ENCODE assay signal across 26 cellular contexts in the genomic region with DNA sequence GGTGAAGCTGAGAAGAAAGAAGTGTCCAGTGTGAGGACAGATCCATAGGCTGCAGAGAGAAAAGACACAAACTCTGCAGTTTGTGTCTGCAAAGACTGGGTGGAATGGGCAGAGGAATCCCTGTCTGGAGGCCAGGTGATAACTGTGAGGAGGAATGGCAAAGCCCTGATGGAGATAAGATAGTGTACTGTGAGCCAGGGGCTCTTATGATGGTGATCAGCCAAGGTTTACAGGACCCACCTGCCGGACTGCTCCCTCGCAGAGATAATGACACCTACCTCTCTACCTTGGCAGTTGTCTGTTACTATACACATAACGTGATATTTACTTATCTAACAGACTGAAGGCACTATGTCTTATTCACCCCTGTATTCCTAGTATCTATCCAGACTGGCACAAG.
"Had no signal": no experiment of that assay in that cellular context is flagged by ENCODE, and none has a peak within 500 bp of the region (broad histone marks: within the 10 kb centered on the region; RNA-seq: fewer than 3 reads in every experiment).

No MANE protein-coding gene starts in this region.

- H3K9me3 ChIP-seq: ascending aorta had no signal

- H3K36me3 ChIP-seq: ascending aorta, cardiac muscle cell had no signal

- H3K4me1 Mint-ChIP-seq: activated CD4-positive, alpha-beta T cell treated with anti-CD3 and anti-CD28 coated beads, Interleukin-2, amount 10 ng/mL, durations not matched to agents 24 days and 14 days; activated naive CD4-positive, alpha-beta T cell treated with anti-CD3 and anti-CD28 coated beads, Interleukin-2, amount 50 U/mL, for 24 hours; activated naive CD8-positive, alpha-beta T cell treated with anti-CD3 and anti-CD28 coated beads, Interleukin-2, amount 10 ng/mL, durations not matched to agents 7 days and 5 days; central memory CD8-positive, alpha-beta T cell; IgD-negative memory B cell had no signal

- H3K4me1 ChIP-seq: ascending aorta had no signal

- DNase-seq: activated CD4-positive, alpha-beta T cell treated with anti-CD3 and anti-CD28 coated beads, Interleukin-2, amount 10 ng/mL, durations not matched to agents 24 days and 14 days; activated CD4-positive, alpha-beta T cell treated with anti-CD3 and anti-CD28 coated beads, Interleukin-2, amount 50 U/mL, for 48 hours; activated CD8-positive, alpha-beta T cell treated with anti-CD3 and anti-CD28 coated beads, Interleukin-2, amount 10 ng/mL, durations not matched to agents 7 days and 5 days; activated gamma-delta T cell; activated naive CD4-positive, alpha-beta T cell treated with Interleukin-2 at 50 U/mL for 16 hours; activated naive CD8-positive, alpha-beta T cell treated with anti-CD3 and anti-CD28 coated beads, Interleukin-2, amount 10 ng/mL, durations not matched to agents 7 days and 5 days; activated T-cell treated with anti-CD3 and anti-CD28 coated beads, Interleukin-2, amount 50 U/mL, for 24 hours; amygdala; Karpas-422; KBM-7; NCI-H1105; NCI-H1417 treated with DMSO at 0.1 percent for 48 hours; NCI-H187 treated with DMSO at 0.1 percent for 48 hours; NCI-H446; NCI-H510A treated with DMSO at 0.1 percent for 48 hours; NCI-H526 treated with DMSO at 0.1 percent for 48 hours; NCI-H774; OCI-M1; Right ventricle myocardium superior; T1000 had no signal

- H3K36me3 Mint-ChIP-seq: activated naive CD4-positive, alpha-beta T cell treated with anti-CD3 and anti-CD28 coated beads, Interleukin-2, amount 50 U/mL, for 24 hours; activated naive CD8-positive, alpha-beta T cell treated with anti-CD3 and anti-CD28 coated beads, Interleukin-2, amount 10 ng/mL, durations not matched to agents 7 days and 5 days had no signal

- H3K9me3 Mint-ChIP-seq: activated CD4-positive, alpha-beta T cell treated with anti-CD3 and anti-CD28 coated beads, Interleukin-2, amount 10 ng/mL, durations not matched to agents 24 days and 14 days; activated naive CD4-positive, alpha-beta T cell treated with anti-CD3 and anti-CD28 coated beads, Interleukin-2, amount 50 U/mL, for 24 hours; activated naive CD8-positive, alpha-beta T cell treated with anti-CD3 and anti-CD28 coated beads, Interleukin-2, amount 10 ng/mL, durations not matched to agents 7 days and 5 days; activated T-cell treated with anti-CD3 and anti-CD28 coated beads, Interleukin-2, amount 50 U/mL, for 24 hours; activated T-helper 2 cell treated with anti-CD3 and anti-CD28 coated beads, Interferon-gamma antibody, Interleukin-2, Interleukin-4, amounts not matched to agents 10 μg/mL and 5 μg/mL and 100 μg/mL, durations not matched to agents 14 hours and 24 hours and 36 hours; central memory CD8-positive, alpha-beta T cell; IgD-negative memory B cell had no signal

- H3K27me3 ChIP-seq: ascending aorta, cardiac muscle cell had no signal

- H3K27me3 Mint-ChIP-seq: activated CD4-positive, alpha-beta T cell treated with anti-CD3 and anti-CD28 coated beads, Interleukin-2, amount 10 ng/mL, durations not matched to agents 24 days and 14 days; activated naive CD8-positive, alpha-beta T cell treated with anti-CD3 and anti-CD28 coated beads, Interleukin-2, amount 10 ng/mL, durations not matched to agents 7 days and 5 days; IgD-negative memory B cell had no signal

- H3K4me3 ChIP-seq: ascending aorta, cardiac muscle cell had no signal

- H3K27ac Mint-ChIP-seq: activated CD4-positive, alpha-beta T cell treated with anti-CD3 and anti-CD28 coated beads, Interleukin-2, amount 10 ng/mL, durations not matched to agents 24 days and 14 days; activated CD8-positive, alpha-beta T cell treated with anti-CD3 and anti-CD28 coated beads, Interleukin-2, amount 10 ng/mL, durations not matched to agents 7 days and 5 days; activated naive CD4-positive, alpha-beta T cell treated with anti-CD3 and anti-CD28 coated beads, Interleukin-2, amount 50 U/mL, for 24 hours; activated naive CD8-positive, alpha-beta T cell treated with anti-CD3 and anti-CD28 coated beads, Interleukin-2, amount 10 ng/mL, durations not matched to agents 7 days and 5 days; activated T-cell treated with anti-CD3 and anti-CD28 coated beads, Interleukin-2, amount 50 U/mL, for 24 hours; activated T-helper 2 cell treated with anti-CD3 and anti-CD28 coated beads, Interferon-gamma antibody, Interleukin-2, Interleukin-4, amounts not matched to agents 10 μg/mL and 5 μg/mL and 100 μg/mL, durations not matched to agents 14 hours and 24 hours and 36 hours; IgD-negative memory B cell had no signal

- H3K4me3 Mint-ChIP-seq: activated CD4-positive, alpha-beta T cell treated with anti-CD3 and anti-CD28 coated beads, Interleukin-2, amount 10 ng/mL, durations not matched to agents 24 days and 14 days; activated CD8-positive, alpha-beta T cell treated with anti-CD3 and anti-CD28 coated beads, Interleukin-2, amount 10 ng/mL, durations not matched to agents 7 days and 5 days; activated naive CD4-positive, alpha-beta T cell treated with anti-CD3 and anti-CD28 coated beads, Interleukin-2, amount 50 U/mL, for 24 hours; activated naive CD8-positive, alpha-beta T cell treated with anti-CD3 and anti-CD28 coated beads, Interleukin-2, amount 10 ng/mL, durations not matched to agents 7 days and 5 days; activated T-cell treated with anti-CD3 and anti-CD28 coated beads, Interleukin-2, amount 50 U/mL, for 24 hours; central memory CD8-positive, alpha-beta T cell; IgD-negative memory B cell had no signal

- H3K27ac ChIP-seq: ascending aorta, cardiac muscle cell had no signal

- ATAC-seq: activated CD8-positive, alpha-beta T cell treated with anti-CD3 and anti-CD28 coated beads, Interleukin-2, amount 10 ng/mL, durations not matched to agents 7 days and 5 days had no signal
